Comparison of ENCODE assay signal across 1 cellular context in the genomic region with DNA sequence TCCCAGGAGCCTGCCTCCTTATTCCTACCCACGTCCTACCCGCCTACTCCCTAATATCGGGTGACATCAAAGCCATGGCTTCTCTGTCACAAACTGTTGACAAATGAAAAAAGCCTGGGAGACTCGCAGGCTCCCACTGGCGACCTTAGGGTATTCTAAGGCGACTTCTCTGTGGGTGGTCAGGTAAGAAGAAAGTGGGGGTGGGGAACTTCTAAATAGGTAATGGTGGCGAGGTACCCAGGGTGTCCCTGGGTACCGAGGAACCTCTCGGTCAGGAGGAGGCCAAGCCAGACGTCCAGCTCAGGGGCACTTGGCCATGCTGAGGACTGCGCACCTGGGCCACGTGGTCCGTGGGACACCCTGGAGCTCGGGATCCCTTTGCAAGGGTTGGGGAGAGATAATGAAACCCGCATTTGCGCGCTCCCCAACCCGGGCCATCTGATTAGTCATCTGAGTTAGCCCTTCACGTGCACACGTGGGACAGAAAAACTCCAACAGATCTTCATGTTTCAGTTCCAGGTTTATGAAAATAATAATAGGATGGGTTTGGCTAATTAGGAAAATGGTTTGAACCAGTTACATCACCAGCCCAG.
TF ChIP-seq lines count a peak whose summit lies in the region.

No MANE protein-coding gene starts in this region.

TF ChIP-seq in K562, 482 proteins besides CTCF, POLR2A, EP300 and RAD21:
- TF ChIP-seq, protein P1, sequence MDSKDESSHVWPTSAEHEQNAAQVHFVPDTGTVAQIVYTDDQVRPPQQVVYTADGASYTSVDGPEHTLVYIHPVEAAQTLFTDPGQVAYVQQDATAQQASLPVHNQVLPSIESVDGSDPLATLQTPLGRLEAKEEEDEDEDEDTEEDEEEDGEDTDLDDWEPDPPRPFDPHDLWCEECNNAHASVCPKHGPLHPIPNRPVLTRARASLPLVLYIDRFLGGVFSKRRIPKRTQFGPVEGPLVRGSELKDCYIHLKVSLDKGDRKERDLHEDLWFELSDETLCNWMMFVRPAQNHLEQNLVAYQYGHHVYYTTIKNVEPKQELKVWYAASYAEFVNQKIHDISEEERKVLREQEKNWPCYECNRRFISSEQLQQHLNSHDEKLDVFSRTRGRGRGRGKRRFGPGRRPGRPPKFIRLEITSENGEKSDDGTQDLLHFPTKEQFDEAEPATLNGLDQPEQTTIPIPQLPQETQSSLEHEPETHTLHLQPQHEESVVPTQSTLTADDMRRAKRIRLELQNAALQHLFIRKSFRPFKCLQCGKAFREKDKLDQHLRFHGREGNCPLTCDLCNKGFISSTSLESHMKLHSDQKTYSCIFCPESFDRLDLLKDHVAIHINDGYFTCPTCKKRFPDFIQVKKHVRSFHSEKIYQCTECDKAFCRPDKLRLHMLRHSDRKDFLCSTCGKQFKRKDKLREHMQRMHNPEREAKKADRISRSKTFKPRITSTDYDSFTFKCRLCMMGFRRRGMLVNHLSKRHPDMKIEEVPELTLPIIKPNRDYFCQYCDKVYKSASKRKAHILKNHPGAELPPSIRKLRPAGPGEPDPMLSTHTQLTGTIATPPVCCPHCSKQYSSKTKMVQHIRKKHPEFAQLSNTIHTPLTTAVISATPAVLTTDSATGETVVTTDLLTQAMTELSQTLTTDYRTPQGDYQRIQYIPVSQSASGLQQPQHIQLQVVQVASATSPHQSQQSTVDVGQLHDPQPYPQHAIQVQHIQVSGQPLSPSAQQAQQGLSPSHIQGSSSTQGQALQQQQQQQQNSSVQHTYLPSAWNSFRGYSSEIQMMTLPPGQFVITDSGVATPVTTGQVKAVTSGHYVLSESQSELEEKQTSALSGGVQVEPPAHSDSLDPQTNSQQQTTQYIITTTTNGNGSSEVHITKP (IDR thresholded peaks at IDR 0.05; ENCODE audit: partially characterized antibody), result peak; percentile 69
- 0 out of 2 replicates have a peak, but pooled peaks have one; percentile 11 for TF ChIP-seq MYC (IDR thresholded peaks at IDR 0.05; ENCODE audit: low read depth, low read length)
- no peak for TF ChIP-seq MYC (CRISPR knock-in tag; IDR thresholded peaks at IDR 0.05; ENCODE audit: borderline replicate concordance, low read depth)
- 0 out of 2 replicates have a peak, but pooled peaks have one; percentile 24 for TF ChIP-seq USF1 (CRISPR knock-in tag; IDR thresholded peaks at IDR 0.05)
- TF ChIP-seq, protein P2, sequence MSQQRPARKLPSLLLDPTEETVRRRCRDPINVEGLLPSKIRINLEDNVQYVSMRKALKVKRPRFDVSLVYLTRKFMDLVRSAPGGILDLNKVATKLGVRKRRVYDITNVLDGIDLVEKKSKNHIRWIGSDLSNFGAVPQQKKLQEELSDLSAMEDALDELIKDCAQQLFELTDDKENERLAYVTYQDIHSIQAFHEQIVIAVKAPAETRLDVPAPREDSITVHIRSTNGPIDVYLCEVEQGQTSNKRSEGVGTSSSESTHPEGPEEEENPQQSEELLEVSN (IDR thresholded peaks at IDR 0.05; ENCODE audit: borderline replicate concordance in 1 of 2, extremely low read depth in 1 of 2, insufficient read depth in 1 of 2, insufficient read length in 1 of 2, low read depth in 1 of 2, low read length in 1 of 2, poor library complexity in 1 of 2, severe bottlenecking in 1 of 2), result peak in 1 of 2 experiments; percentile 46
- no peak for TF ChIP-seq ZFX (CRISPR knock-in tag; IDR thresholded peaks at IDR 0.05)
- no peak for TF ChIP-seq RCOR1 (IDR thresholded peaks at IDR 0.05; ENCODE audit: borderline replicate concordance in 1 of 2, low read depth in 2 of 2, low read length in 2 of 2)
- TF ChIP-seq PCBP2 (IDR thresholded peaks at IDR 0.05; ENCODE audit: low read depth, low read length, poor library complexity, severe bottlenecking), result no peak
- TF ChIP-seq BHLHE40 (IDR thresholded peaks at IDR 0.05; ENCODE audit: low read length), result peak; percentile 21; the same call in 1 of the 2 replicates
- peak; percentile 54 for TF ChIP-seq USF2 (CRISPR knock-in tag; IDR thresholded peaks at IDR 0.05)
TF ChIP-seq in K562: peak in this region for 6.
